9 cellular contexts compared by ENCODE assay signal in genomic region chr7:137935849-137936508, GRCh38.
DNase-seq lines count a peak whose midpoint lies in the region; ATAC-seq and TF ChIP-seq lines count a peak whose summit lies in the region.
"Had no signal": no experiment of that assay in that cellular context is flagged by ENCODE, and none has a peak within 500 bp of the region (broad histone marks: within the 10 kb centered on the region; RNA-seq: fewer than 3 reads in every experiment).

No MANE protein-coding gene starts in this region.

- TF ChIP-seq CTCF in RWPE2 (IDR thresholded peaks at IDR 0.05; ENCODE audit: poor library complexity, severe bottlenecking) (no peak), left ventricle myocardium inferior (IDR thresholded peaks at IDR 0.05; ENCODE audit: borderline replicate concordance) (no peak)

- intact Hi-C loops in activated CD4-positive, alpha-beta T cell treated with anti-CD3 and anti-CD28 coated beads for 36 hours (cut with DNase I, micrococcal nuclease): loop anchor here (2.0 to 10.0 kb wide), 2 partner anchors 67 to 1871 kb away; partner anchors contain the start of gene CREB3L2 (in 2 of the 2)
- intact Hi-C loops in left ventricle myocardium inferior (cut with micrococcal nuclease): no loop called here

- H3K9me3 Mint-ChIP-seq in activated CD4-positive, alpha-beta T cell treated with anti-CD3 and anti-CD28 coated beads for 36 hours (ENCODE audit: low read depth): no peaks in the 10 kb centered on the region

- H3K27me3 ChIP-seq in RWPE2 (ENCODE audit: insufficient read depth, poor library complexity, severe bottlenecking) (no peaks in the 10 kb centered on the region), left ventricle myocardium inferior (ENCODE audit: low read depth) (no peaks in the 10 kb centered on the region)

- peak; percentile 11 for ATAC-seq in activated CD4-positive, alpha-beta T cell treated with anti-CD3 and anti-CD28 coated beads for 36 hours
- no peak for ATAC-seq in RWPE2 (ENCODE audit: low read depth)

- no peaks in the 10 kb centered on the region; the same call in 1 of the 2 replicates for H3K36me3 ChIP-seq in RWPE2 (ENCODE audit: low read depth)
- no peaks in the 10 kb centered on the region for H3K36me3 ChIP-seq in left ventricle myocardium inferior

- peaks cover 39% of the 10 kb centered on the region for H3K4me1 Mint-ChIP-seq in activated CD4-positive, alpha-beta T cell treated with anti-CD3 and anti-CD28 coated beads for 36 hours

- peak overlapping the region; percentile 62 for H3K27ac Mint-ChIP-seq in activated CD4-positive, alpha-beta T cell treated with anti-CD3 and anti-CD28 coated beads for 36 hours

- CTCF ChIA-PET in activated CD4-positive, alpha-beta T cell treated with anti-CD3 and anti-CD28 coated beads for 36 hours (lab: Charles Lee): interaction anchor here (1.2 to 1.6 kb wide), 5 partner anchors 32 to 67 kb away, joined by 4 to 5 read pairs (median 4); partner anchors contain the start of gene CREB3L2

- H3K9me3 ChIP-seq in RWPE2 (ENCODE audit: severe bottlenecking) (no peaks in the 10 kb centered on the region), left ventricle myocardium inferior (replicated peaks) (no peaks in the 10 kb centered on the region)
- H3K9me3 ChIP-seq: A549 had no signal

- H3K4me3 ChIP-seq in RWPE2 (ENCODE audit: severe bottlenecking) (no peak overlapping the region), left ventricle myocardium inferior (no peak overlapping the region)
- H3K4me3 ChIP-seq: A549 had no signal

- H3K36me3 Mint-ChIP-seq in activated CD4-positive, alpha-beta T cell treated with anti-CD3 and anti-CD28 coated beads for 36 hours (ENCODE audit: low read depth): peaks cover 10% of the 10 kb centered on the region

- H3K27ac ChIP-seq in RWPE2 (ENCODE audit: poor library complexity, severe bottlenecking) (peak overlapping the region; percentile 78), left ventricle myocardium inferior (replicated peaks) (peak overlapping the region; percentile 43), substantia nigra (ENCODE audit: low read depth, low read length, poor library complexity, severe bottlenecking) (peak overlapping the region; percentile 46)

- no peaks in the 10 kb centered on the region for H3K27me3 Mint-ChIP-seq in activated CD4-positive, alpha-beta T cell treated with anti-CD3 and anti-CD28 coated beads for 36 hours

- DNase-seq in activated CD4-positive, alpha-beta T cell treated with anti-CD3 and anti-CD28 coated beads for 36 hours: no peak
- no peak for DNase-seq in activated CD4-positive, alpha-beta T cell treated with anti-CD3 and anti-CD28 coated beads, Interleukin-2, amount 50 U/mL, for 48 hours
- no peak for DNase-seq in RWPE2 (ENCODE audit: low spot score)
- DNase-seq in left ventricle myocardium inferior: no peak
- peak in 9 of 49 donors; percentile 2 to 33 (median 11) for DNase-seq in substantia nigra (lab: John Stamatoyannopoulos, UW)
- DNase-seq in putamen (ENCODE audit: low spot score): no peak
- DNase-seq in 8988T: no peak
- no peak for DNase-seq in cerebellum (ENCODE audit: low spot score)

- H3K4me1 ChIP-seq in RWPE2 (ENCODE audit: insufficient read depth, poor library complexity, severe bottlenecking) (peaks cover 56% of the 10 kb centered on the region), left ventricle myocardium inferior (peaks cover 69% of the 10 kb centered on the region)

- no peak overlapping the region for H3K4me3 Mint-ChIP-seq in activated CD4-positive, alpha-beta T cell treated with anti-CD3 and anti-CD28 coated beads for 36 hours

- POLR2A ChIA-PET in activated CD4-positive, alpha-beta T cell treated with anti-CD3 and anti-CD28 coated beads for 36 hours (lab: Charles Lee): no interaction called here
